ENCODE assay signal across 21 cellular contexts in the genomic region with DNA sequence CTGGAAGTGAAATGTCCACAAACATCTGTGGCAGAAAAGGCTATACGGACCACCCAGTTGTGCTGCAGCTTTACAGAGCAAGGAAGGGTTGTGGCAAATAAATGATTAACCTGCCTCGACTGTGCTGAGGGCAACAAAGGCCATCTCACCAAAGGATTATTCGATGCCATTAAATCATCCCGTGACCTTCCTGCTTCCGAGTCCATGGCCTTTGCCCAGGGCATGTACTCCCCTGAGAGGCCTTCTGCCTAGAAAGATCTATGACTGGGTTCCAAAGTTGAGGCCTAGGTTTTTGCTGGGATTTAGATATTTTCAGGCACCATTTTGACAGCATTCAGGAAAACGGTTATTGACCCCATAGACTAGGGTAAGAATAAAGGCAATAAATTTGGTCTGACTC. TPM values are rescaled to one million over a fixed set of nuclear protein-coding genes. Genes with fewer than 3 reads are reported as not detected.
"Had no signal": no experiment of that assay in that cellular context is flagged by ENCODE, and none has a peak within 500 bp of the region (broad histone marks: within the 10 kb centered on the region; RNA-seq: fewer than 3 reads in every experiment).

No MANE protein-coding gene starts in this region.

- H3K27me3 Mint-ChIP-seq: effector memory CD8-positive, alpha-beta T cell; memory B cell; naive thymus-derived CD4-positive, alpha-beta T cell had no signal

- H3K4me3 ChIP-seq: cardiac muscle cell, left lung, psoas muscle, upper lobe of right lung had no signal

- H3K9me3 ChIP-seq: left lung, psoas muscle, upper lobe of right lung had no signal

- DNase-seq: activated CD4-positive, alpha-beta T cell treated with anti-CD3 and anti-CD28 coated beads for 1 hour; activated gamma-delta T cell treated with Interleukin-2 at 50 U/mL for 16 hours; activated T-cell treated with anti-CD3 and anti-CD28 coated beads for 4 hours; effector memory CD8-positive, alpha-beta T cell; hippocampal formation; left lung; naive thymus-derived CD4-positive, alpha-beta T cell; psoas muscle; stimulated activated CD4-positive, alpha-beta T cell treated with anti-CD3 and anti-CD28 coated beads, Interleukin-4, amount 100 ng/mL, for 4 hours; stimulated activated naive CD4-positive, alpha-beta T cell; T-helper 2 cell; upper lobe of right lung had no signal

- H3K27ac Mint-ChIP-seq: activated naive CD4-positive, alpha-beta T cell treated with anti-CD3 and anti-CD28 coated beads, Interleukin-2, amount 50 U/mL, for 72 hours; activated T-helper 1 cell treated with anti-CD3 and anti-CD28 coated beads, Interleukin-12 subunit alpha, Interleukin-12 subunit beta, Interleukin-2, Interleukin-4 antibody, amounts not matched to agents 30 ng/mL and 10 ng/mL and 1 ng/mL, durations not matched to agents 14 hours and 24 hours and 36 hours; memory B cell had no signal

- H3K36me3 Mint-ChIP-seq: activated naive CD4-positive, alpha-beta T cell treated with anti-CD3 and anti-CD28 coated beads, Interleukin-2, amount 50 U/mL, for 72 hours had no signal

- H3K9me3 Mint-ChIP-seq: activated naive CD4-positive, alpha-beta T cell treated with anti-CD3 and anti-CD28 coated beads, Interleukin-2, amount 50 U/mL, for 72 hours; activated T-helper 1 cell treated with anti-CD3 and anti-CD28 coated beads, Interleukin-12 subunit alpha, Interleukin-12 subunit beta, Interleukin-2, Interleukin-4 antibody, amounts not matched to agents 30 ng/mL and 10 ng/mL and 1 ng/mL, durations not matched to agents 14 hours and 24 hours and 36 hours; effector memory CD8-positive, alpha-beta T cell; memory B cell; naive thymus-derived CD4-positive, alpha-beta T cell had no signal

- H3K4me1 ChIP-seq: upper lobe of right lung had no signal

- H3K27ac ChIP-seq: cardiac muscle cell, left lung, upper lobe of right lung, VCaP had no signal

- H3K27me3 ChIP-seq: cardiac muscle cell, left lung, upper lobe of right lung had no signal

- ATAC-seq: activated naive CD4-positive, alpha-beta T cell treated with anti-CD3 and anti-CD28 coated beads, Interleukin-2, amount 50 U/mL, for 72 hours; effector memory CD8-positive, alpha-beta T cell; left lung; naive thymus-derived CD4-positive, alpha-beta T cell; psoas muscle; sciatic nerve had no signal

- H3K4me3 Mint-ChIP-seq: activated T-helper 1 cell treated with anti-CD3 and anti-CD28 coated beads, Interleukin-12 subunit alpha, Interleukin-12 subunit beta, Interleukin-2, Interleukin-4 antibody, amounts not matched to agents 30 ng/mL and 10 ng/mL and 1 ng/mL, durations not matched to agents 14 hours and 24 hours and 36 hours; effector memory CD8-positive, alpha-beta T cell; memory B cell had no signal

RNA-seq across cellular contexts. Expression of a gene that starts 22.2 kb away (rescaled TPM):
- total RNA-seq: dermis microvascular lymphatic vessel endothelial cell; fibroblast of villous mesenchyme; naive thymus-derived CD4-positive, alpha-beta T cell; osteocyte; psoas muscle; upper lobe of right lung had no signal
- polyA plus RNA-seq: naive thymus-derived CD4-positive, alpha-beta T cell had no signal

RNA-seq across cellular contexts. Expression of a gene that starts 55.8 kb away (rescaled TPM):
- polyA plus RNA-seq: naive thymus-derived CD4-positive, alpha-beta T cell had no signal
